ENCODE assay signal across 31 cellular contexts in the genomic region with DNA sequence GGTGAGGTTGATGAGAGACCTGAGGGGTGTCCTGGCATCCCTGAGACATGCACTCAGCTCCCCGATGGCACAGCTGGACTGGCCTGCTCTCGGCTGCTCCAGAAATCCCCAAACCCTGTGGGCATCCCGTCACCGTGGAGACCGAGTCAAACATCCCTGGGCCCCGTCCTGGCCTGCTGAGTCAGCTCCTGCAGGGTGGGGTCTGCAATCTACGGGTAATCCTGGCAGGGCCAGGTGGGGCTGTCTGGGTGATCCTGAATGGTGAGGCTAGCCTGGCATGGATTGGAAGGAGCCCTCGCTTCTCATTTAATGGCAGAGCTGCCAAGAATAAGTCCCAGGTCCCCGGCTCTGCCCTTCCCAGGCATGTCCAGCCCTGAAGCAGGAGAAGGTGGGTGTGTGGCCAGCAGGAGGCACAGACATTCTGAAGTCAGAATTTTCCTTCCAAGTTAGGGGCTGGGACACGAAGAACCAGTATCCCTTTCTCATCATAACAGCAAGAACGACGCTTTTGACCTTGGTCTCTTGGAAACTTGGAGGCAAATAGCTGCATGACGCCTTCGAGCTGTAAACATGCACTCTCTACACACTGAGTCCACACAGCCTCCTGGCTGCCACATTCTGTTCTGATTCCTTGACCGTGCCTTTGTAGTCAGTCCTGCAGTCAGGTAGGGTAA. TPM values are rescaled to one million over a fixed set of nuclear protein-coding genes. Genes with fewer than 3 reads are reported as not detected.
DNase-seq lines count a peak whose midpoint lies in the region; ATAC-seq, FAIRE-seq and TF ChIP-seq lines count a peak whose summit lies in the region.
"Had no signal": no experiment of that assay in that cellular context is flagged by ENCODE, and none has a peak within 500 bp of the region (broad histone marks: within the 10 kb centered on the region; RNA-seq: fewer than 3 reads in every experiment).

No MANE protein-coding gene starts in this region.

- H2BK15ac ChIP-seq in H9 (ENCODE audit: low read depth, low read length) = no peak overlapping the region

- no peak overlapping the region for H3K4me3 ChIP-seq in astrocyte of the spinal cord (ENCODE audit: low read depth, low read length)
- H3K4me3 ChIP-seq in keratinocyte (ENCODE audit: control insufficient read depth in 2 of 3, extremely low read depth in 1 of 3, insufficient read depth in 2 of 3, low read depth in 1 of 3, low read length in 3 of 3) = no peak overlapping the region
- no peak overlapping the region for H3K4me3 ChIP-seq in suprapubic skin
- H3K4me3 ChIP-seq: ascending aorta, dorsolateral prefrontal cortex, PC-9, thyroid gland had no signal

- no peaks in the 10 kb centered on the region for H3K9me1 ChIP-seq in keratinocyte (ENCODE audit: control insufficient read depth, extremely low read depth, insufficient read depth, low read length)

- no peak overlapping the region for H2AK5ac ChIP-seq in H9 (ENCODE audit: insufficient read length, low read length)

- no peaks in the 10 kb centered on the region for H3K79me1 ChIP-seq in H9 (ENCODE audit: insufficient read depth, low read depth, low read length, poor library complexity, severe bottlenecking)

- H3K36me3 ChIP-seq in keratinocyte (ENCODE audit: control insufficient read depth in 2 of 2, extremely low read depth in 1 of 2, insufficient read depth in 2 of 2, low read length in 2 of 2) (no peaks in the 10 kb centered on the region), suprapubic skin (no peaks in the 10 kb centered on the region)
- H3K36me3 ChIP-seq: ascending aorta, thyroid gland had no signal

- TF ChIP-seq EP300 in suprapubic skin (IDR thresholded peaks at IDR 0.05) = no peak

- H3K27ac ChIP-seq in H9 (ENCODE audit: insufficient read length, low read depth, low read length) = no peak overlapping the region
- H3K27ac ChIP-seq in keratinocyte (ENCODE audit: control insufficient read depth, insufficient read depth, low read length) = peak overlapping the region; percentile 65
- peak overlapping the region; percentile 75 for H3K27ac ChIP-seq in suprapubic skin
- H3K27ac ChIP-seq: ascending aorta, C4-2B, PC-9, thyroid gland had no signal

- H2BK20ac ChIP-seq in H9 (ENCODE audit: low read depth, low read length, poor library complexity, severe bottlenecking) = no peak overlapping the region

- in situ Hi-C loops in astrocyte of the spinal cord (cut with HindIII; ENCODE audit: low sequenced_read_pairs) = no loop called here

- H2BK12ac ChIP-seq in H9 (ENCODE audit: insufficient read length, low read depth, low read length) = no peak overlapping the region

- H3K79me2 ChIP-seq in H9 (ENCODE audit: insufficient read depth, low read length) (no peaks in the 10 kb centered on the region), keratinocyte (ENCODE audit: control insufficient read depth, insufficient read depth, low read length) (no peaks in the 10 kb centered on the region)

- no peak overlapping the region for H3K23ac ChIP-seq in H9 (ENCODE audit: insufficient read length, low read depth, low read length)

- dilution Hi-C loops in keratinocyte (cut with MboI; ENCODE audit: extremely low pct_ligation_motif_present, low sequenced_read_pairs) = no loop called here

- H3K27ac Mint-ChIP-seq in H9 = no peak overlapping the region
- H3K27ac Mint-ChIP-seq: activated naive CD8-positive, alpha-beta T cell treated with anti-CD3 and anti-CD28 coated beads, Interleukin-2, amount 10 ng/mL, durations not matched to agents 7 days and 5 days; activated T-cell treated with anti-CD3 and anti-CD28 coated beads, Interleukin-2, amount 50 U/mL, for 24 hours; T-helper 2 cell treated with Interferon-gamma antibody and Interleukin-4, amounts not matched to agents 5 μg/mL and 100 μg/mL, for 36 hours had no signal

- no peak overlapping the region for H2BK120ac ChIP-seq in H9 (ENCODE audit: low read depth, low read length, poor library complexity, severe bottlenecking)

- H3K4me3 Mint-ChIP-seq in H9 = no peak overlapping the region
- H3K4me3 Mint-ChIP-seq: activated naive CD8-positive, alpha-beta T cell treated with anti-CD3 and anti-CD28 coated beads, Interleukin-2, amount 10 ng/mL, durations not matched to agents 7 days and 5 days; activated T-cell treated with anti-CD3 and anti-CD28 coated beads, Interleukin-2, amount 50 U/mL, for 24 hours; T-helper 2 cell treated with Interferon-gamma antibody and Interleukin-4, amounts not matched to agents 5 μg/mL and 100 μg/mL, for 36 hours had no signal

- no peaks in the 10 kb centered on the region for H3K23me2 ChIP-seq in H9 (ENCODE audit: insufficient read length, low read depth, low read length, poor library complexity, severe bottlenecking)

- H4K20me1 ChIP-seq in H9 (ENCODE audit: control insufficient read depth, insufficient read depth, insufficient read length) (no peaks in the 10 kb centered on the region), keratinocyte (ENCODE audit: control insufficient read depth, extremely low read depth, insufficient read depth, low read length) (no peaks in the 10 kb centered on the region)

- no peaks in the 10 kb centered on the region for H3K9me3 ChIP-seq in H9 (ENCODE audit: control insufficient read depth, low read depth, low read length)
- no peaks in the 10 kb centered on the region for H3K9me3 ChIP-seq in keratinocyte (ENCODE audit: control insufficient read depth, low read depth, low read length)
- H3K9me3 ChIP-seq in suprapubic skin = no peaks in the 10 kb centered on the region
- H3K9me3 ChIP-seq: ascending aorta, thyroid gland had no signal

- TF ChIP-seq CTCF in H9 (conservative IDR thresholded peaks at IDR 0.05) (no peak), astrocyte of the spinal cord (IDR thresholded peaks at IDR 0.05; ENCODE audit: low read depth, low read length) (no peak), keratinocyte (optimal IDR thresholded peaks at IDR 0.05 in 1 of 3, IDR thresholded peaks at IDR 0.05 in 1 of 3, conservative IDR thresholded peaks at IDR 0.05 in 1 of 3; ENCODE audit: extremely low read depth in 1 of 3, insufficient read depth in 2 of 3, low read length in 3 of 3) (no peak), suprapubic skin (IDR thresholded peaks at IDR 0.05) (no peak)

- no peaks in the 10 kb centered on the region for H3K36me3 Mint-ChIP-seq in H9 (ENCODE audit: insufficient read depth in 1 of 3, low read depth in 3 of 3)
- H3K36me3 Mint-ChIP-seq: activated naive CD8-positive, alpha-beta T cell treated with anti-CD3 and anti-CD28 coated beads, Interleukin-2, amount 10 ng/mL, durations not matched to agents 7 days and 5 days had no signal

- DNase-seq in H9 (peak; percentile 41), astrocyte of the spinal cord (ENCODE audit: low read depth, low spot score) (peak; percentile 25), keratinocyte (ENCODE audit: low read depth, low spot score) (peak; percentile 40), suprapubic skin (ENCODE audit: low spot score in 2 of 2) (no peak), NCI-H1417 (lab: John Stamatoyannopoulos, UW) (no peak), middle frontal gyrus (ENCODE audit: extremely low spot score, low spot score) (no peak)
- DNase-seq: activated CD4-positive, alpha-beta T cell treated with anti-CD3 and anti-CD28 coated beads for 4 hours; activated CD8-positive, alpha-beta memory T cell treated with anti-CD3 and anti-CD28 coated beads for 24 hours; activated gamma-delta T cell; activated naive CD8-positive, alpha-beta T cell treated with anti-CD3 and anti-CD28 coated beads, Interleukin-2, amount 10 ng/mL, durations not matched to agents 7 days and 5 days; activated T-cell treated with anti-CD3 and anti-CD28 coated beads, Interleukin-2, amount 50 U/mL, for 24 hours; DMS79; dorsolateral prefrontal cortex; glutamatergic neuron; kidney; NCI-H187 treated with DMSO at 0.1 percent for 48 hours; NCI-H524; PC-9; SHP77 treated with DMSO at 0.1 percent for 48 hours; stimulated activated naive CD8-positive, alpha-beta T cell treated with anti-CD3 and anti-CD28 coated beads, Interleukin-15, Interleukin-2, amounts not matched to agents 100 U/mL and 50 U/mL, for 24 hours; thyroid gland had no signal

- H3K27me3 Mint-ChIP-seq in H9 (ENCODE audit: low read depth) = peaks cover 9% of the 10 kb centered on the region; the same call in 1 of the 2 replicates
- H3K27me3 Mint-ChIP-seq: activated naive CD8-positive, alpha-beta T cell treated with anti-CD3 and anti-CD28 coated beads, Interleukin-2, amount 10 ng/mL, durations not matched to agents 7 days and 5 days had no signal

- H3K9me3 Mint-ChIP-seq in H9 = no peaks in the 10 kb centered on the region; a peak in 1 of 5 replicates
- H3K9me3 Mint-ChIP-seq: activated naive CD8-positive, alpha-beta T cell treated with anti-CD3 and anti-CD28 coated beads, Interleukin-2, amount 10 ng/mL, durations not matched to agents 7 days and 5 days; T-helper 2 cell treated with Interferon-gamma antibody and Interleukin-4, amounts not matched to agents 5 μg/mL and 100 μg/mL, for 36 hours had no signal

- H3K4me1 Mint-ChIP-seq in H9 = peaks cover 22 to 37% of the 10 kb centered on the region in 2 experiments
- H3K4me1 Mint-ChIP-seq: activated naive CD8-positive, alpha-beta T cell treated with anti-CD3 and anti-CD28 coated beads, Interleukin-2, amount 10 ng/mL, durations not matched to agents 7 days and 5 days had no signal

- H3K9ac ChIP-seq in H9 (ENCODE audit: extremely low read depth, insufficient read length, low read length) = no peak overlapping the region
- H3K9ac ChIP-seq in keratinocyte (ENCODE audit: control insufficient read depth, extremely low read depth, insufficient read depth, low read length) = peak overlapping the region; percentile 41

- no peak overlapping the region for H3K56ac ChIP-seq in H9 (ENCODE audit: insufficient read length, low read depth, low read length)

- no peak overlapping the region for H4K8ac ChIP-seq in H9 (replicated peaks; ENCODE audit: insufficient read length, low read depth, low read length)

- peaks cover 1% of the 10 kb centered on the region; the same call in 1 of the 2 replicates for H3K4me1 ChIP-seq in H9 (ENCODE audit: insufficient read depth, low read length)
- peaks cover 22% of the 10 kb centered on the region for H3K4me1 ChIP-seq in keratinocyte (ENCODE audit: control insufficient read depth, extremely low read depth, insufficient read depth, low read length)
- peaks cover 46% of the 10 kb centered on the region for H3K4me1 ChIP-seq in suprapubic skin
- H3K4me1 ChIP-seq: ascending aorta, thyroid gland had no signal

- H3K4me2 ChIP-seq in H9 (ENCODE audit: insufficient read depth, insufficient read length, low read length) (no peak overlapping the region), keratinocyte (ENCODE audit: control insufficient read depth, extremely low read depth, insufficient read depth, low read depth, low read length) (peak overlapping the region; percentile 65)
- H3K4me2 ChIP-seq: PC-9 had no signal

- TF ChIP-seq POLR2A in suprapubic skin (IDR thresholded peaks at IDR 0.05) = no peak

- H3T11ph ChIP-seq in H9 (ENCODE audit: low read length) = no peak overlapping the region

- no peak overlapping the region for H2BK5ac ChIP-seq in H9 (ENCODE audit: insufficient read length, low read length)

- no CpG with 5 or more reads among the region's 15 CpGs for WGBS in H9 (ENCODE audit: extremely low coverage, insufficient read length, low lambda C conversion rate)
- WGBS in suprapubic skin = 20% methylated on average over 13 of the region's 15 CpGs

- no peak overlapping the region for H3K4ac ChIP-seq in H9 (ENCODE audit: low read depth, low read length)

- no peak for ATAC-seq in HG02973 (IDR thresholded peaks at IDR 0.05; ENCODE audit: unreplicated experiment)
- ATAC-seq: stimulated activated naive CD8-positive, alpha-beta T cell treated with anti-CD3 and anti-CD28 coated beads, Interleukin-15, Interleukin-2, amounts not matched to agents 100 U/mL and 50 U/mL, for 24 hours had no signal

- no peak overlapping the region for H3K14ac ChIP-seq in H9 (ENCODE audit: insufficient read depth, low read length)

- H4K91ac ChIP-seq in H9 (ENCODE audit: insufficient read length, low read depth, low read length) = no peak overlapping the region

- no peak overlapping the region for H3K18ac ChIP-seq in H9 (ENCODE audit: insufficient read length, low read depth, low read length)

- H4K5ac ChIP-seq in H9 (ENCODE audit: insufficient read length, low read depth, low read length) = no peak overlapping the region

- H3K27me3 ChIP-seq in H9 (ENCODE audit: insufficient read depth, low read length) (no peaks in the 10 kb centered on the region), keratinocyte (ENCODE audit: control insufficient read depth, extremely low read depth, insufficient read depth, low read length) (no peaks in the 10 kb centered on the region), suprapubic skin (no peaks in the 10 kb centered on the region)
- H3K27me3 ChIP-seq: ascending aorta, thyroid gland had no signal

- H2AFZ ChIP-seq in H9 (ENCODE audit: low read length) = no peak overlapping the region
- H2AFZ ChIP-seq in keratinocyte (ENCODE audit: control insufficient read depth, low read length) = peak overlapping the region; percentile 71
- H2AFZ ChIP-seq: PC-9 had no signal

- no peak for FAIRE-seq in keratinocyte (lab: Jason Lieb, UNC)
- FAIRE-seq: endothelial cell of umbilical vein, GM18507, kidney had no signal

RNA-seq across cellular contexts. Expression of a gene that starts 17.7 kb away (rescaled TPM):
- total RNA-seq in H9 (2021) = not detected in 2 replicates
- polyA plus RNA-seq in keratinocyte = not detected in 3 replicates
- not detected for polyA plus RNA-seq in keratinocyte (2011; ENCODE audit: low read depth)
- not detected in 2 replicates for polyA plus RNA-seq in keratinocyte (2011; cell fraction: cytosol; rRNA removed)
- not detected in 2 replicates for polyA plus RNA-seq in keratinocyte (2011; cell fraction: nucleus; rRNA removed)
- not detected in 2 replicates for polyA plus RNA-seq in keratinocyte (2012; ENCODE audit: low replicate concordance)
- polyA minus RNA-seq in keratinocyte = not detected in 3 replicates
- polyA minus RNA-seq in keratinocyte (2011; cell fraction: cytosol; rRNA and poly(A)+ RNA removed) = not detected
- not detected in 2 replicates for polyA minus RNA-seq in keratinocyte (2011; cell fraction: nucleus; rRNA and poly(A)+ RNA removed)
- total RNA-seq in suprapubic skin = not detected
- total RNA-seq: activated naive CD8-positive, alpha-beta T cell treated with anti-CD3 and anti-CD28 coated beads, Interleukin-2, amount 10 ng/mL, durations not matched to agents 7 days and 5 days; ascending aorta; dorsolateral prefrontal cortex; endothelial cell of umbilical vein; LHCN-M2; lung microvascular endothelial cell; PC-9; pulmonary artery endothelial cell; thyroid gland had no signal
- polyA plus RNA-seq: endothelial cell of umbilical vein, neural cell had no signal

RNA-seq across cellular contexts. Expression of a gene that starts 34.3 kb away (rescaled TPM):
- total RNA-seq in H9 (2021) = not detected in 2 replicates
- 0.04 to 0.26 TPM (median 0.07 TPM) in 3 replicates for polyA plus RNA-seq in keratinocyte
- 42.7 TPM for polyA plus RNA-seq in keratinocyte (2011; ENCODE audit: low read depth)
- not detected in 2 replicates for polyA plus RNA-seq in keratinocyte (2011; cell fraction: cytosol; rRNA removed)
- 0.15 TPM in 1 of 2 replicates, not detected in the other for polyA plus RNA-seq in keratinocyte (2011; cell fraction: nucleus; rRNA removed)
- polyA plus RNA-seq in keratinocyte (2012; ENCODE audit: low replicate concordance) = 0.09 and 83.2 TPM in 2 replicates
- not detected in 3 replicates for polyA minus RNA-seq in keratinocyte
- polyA minus RNA-seq in keratinocyte (2011; cell fraction: cytosol; rRNA and poly(A)+ RNA removed) = not detected
- polyA minus RNA-seq in keratinocyte (2011; cell fraction: nucleus; rRNA and poly(A)+ RNA removed) = 0.63 TPM in 1 of 2 replicates, not detected in the other
- 100 to 1,000 TPM in 3 of 4 donors, 10 to 100 TPM in 1; 91.3 to 486 (median 265) TPM for total RNA-seq in suprapubic skin
- total RNA-seq: activated naive CD8-positive, alpha-beta T cell treated with anti-CD3 and anti-CD28 coated beads, Interleukin-2, amount 10 ng/mL, durations not matched to agents 7 days and 5 days; ascending aorta; dorsolateral prefrontal cortex; endothelial cell of umbilical vein; kidney; LHCN-M2; lung microvascular endothelial cell; PC-9; pulmonary artery endothelial cell; thyroid gland had no signal
- polyA plus RNA-seq: endothelial cell of umbilical vein, neural cell had no signal

RNA-seq across cellular contexts. Expression of a gene that starts 37.6 kb away (rescaled TPM):
- total RNA-seq in H9 (2021) = 1.1 and 1.2 TPM in 2 replicates
- not detected in 3 replicates for polyA plus RNA-seq in keratinocyte
- not detected for polyA plus RNA-seq in keratinocyte (2011; ENCODE audit: low read depth)
- polyA plus RNA-seq in keratinocyte (2011; cell fraction: cytosol; rRNA removed) = not detected in 2 replicates
- polyA plus RNA-seq in keratinocyte (2011; cell fraction: nucleus; rRNA removed) = not detected in 2 replicates
- polyA plus RNA-seq in keratinocyte (2012; ENCODE audit: low replicate concordance) = not detected in 2 replicates
- not detected in 3 replicates for polyA minus RNA-seq in keratinocyte
- not detected for polyA minus RNA-seq in keratinocyte (2011; cell fraction: cytosol; rRNA and poly(A)+ RNA removed)
- polyA minus RNA-seq in keratinocyte (2011; cell fraction: nucleus; rRNA and poly(A)+ RNA removed) = not detected in 2 replicates
- total RNA-seq in suprapubic skin = 1 to 10 TPM in 2 of 4 donors, under 1 TPM in 1, not detected in 1; 0.76 to 4.5 (median 1.9) TPM
- total RNA-seq: activated naive CD8-positive, alpha-beta T cell treated with anti-CD3 and anti-CD28 coated beads, Interleukin-2, amount 10 ng/mL, durations not matched to agents 7 days and 5 days; endothelial cell of umbilical vein; PC-9 had no signal
- polyA plus RNA-seq: neural cell had no signal

Comparison
In these comparisons a context has a peak if more than half of its experiments do, and no peak if none do; other contexts are left out.
1. DNase-seq: peak in H9 (single experiment), astrocyte of the spinal cord (single experiment) and keratinocyte (single experiment); none in suprapubic skin (0 of 2), NCI-H1417 (0 of 3) and middle frontal gyrus (single experiment).
2. RNA of a gene that starts 34.3 kb away (total RNA-seq): 91.3 to 486 TPM in suprapubic skin; not detected in H9; every median in the first group is over 10 times any median in the second.